Comparison of ENCODE assay signal across 1 cellular context in the genomic region with DNA sequence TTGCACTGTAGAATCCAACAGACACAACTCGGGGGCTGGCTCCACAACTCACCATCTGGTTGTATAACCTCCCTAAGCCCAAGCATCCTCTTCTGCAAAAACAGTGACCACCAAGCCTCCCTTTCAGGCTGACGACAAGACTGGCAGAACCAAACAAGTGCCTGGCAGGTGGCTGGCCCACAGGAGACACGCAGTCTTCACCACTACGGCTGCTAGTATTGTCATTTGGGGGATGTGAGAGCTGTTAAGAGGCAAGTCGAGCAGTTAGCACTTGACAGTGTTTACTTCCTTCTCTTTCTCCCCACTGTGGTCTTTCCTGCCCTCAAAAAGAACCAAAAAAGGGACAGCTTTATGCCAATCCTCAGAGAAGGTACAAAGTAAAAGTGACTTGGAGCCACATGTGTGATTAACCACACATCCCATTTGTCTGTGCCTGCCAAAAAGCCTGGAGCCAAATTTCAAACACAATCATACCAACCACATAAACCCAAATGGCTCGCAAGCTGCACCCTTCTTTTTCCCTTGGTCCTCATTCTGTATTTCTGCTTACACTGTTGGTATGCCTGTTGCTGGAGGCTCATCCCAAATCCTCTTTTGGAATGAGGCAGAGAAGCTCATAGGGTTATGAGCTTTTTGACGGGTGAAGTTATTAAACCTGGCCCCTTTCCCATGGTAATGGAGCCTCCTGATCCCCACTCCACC.
TF ChIP-seq lines count a peak whose summit lies in the region.

No MANE protein-coding gene starts in this region.

TF ChIP-seq in GM12878, 131 proteins besides CTCF, POLR2A, EP300 and RAD21:
- TF ChIP-seq POLR2AphosphoS2 (IDR thresholded peaks at IDR 0.05; ENCODE audit: low read depth, low read length) (no peak), WRNIP1 (IDR thresholded peaks at IDR 0.05; ENCODE audit: borderline replicate concordance, low read depth, low read length) (no peak), HDAC6 (IDR thresholded peaks at IDR 0.05; ENCODE audit: unreplicated experiment) (no peak), CBX3 (IDR thresholded peaks at IDR 0.05; ENCODE audit: borderline replicate concordance, low read depth) (no peak), IRF4 (IDR thresholded peaks at IDR 0.05; ENCODE audit: low read depth, low read length) (no peak), IKZF2 (IDR thresholded peaks at IDR 0.05) (no peak), ZSCAN29 (IDR thresholded peaks at IDR 0.05) (no peak), NR2C1 (IDR thresholded peaks at IDR 0.05) (no peak), SIX5 (IDR thresholded peaks at IDR 0.05; ENCODE audit: low read depth, low read length, severe bottlenecking) (no peak), POU2F2 (IDR thresholded peaks at IDR 0.05; ENCODE audit: borderline replicate concordance, low read depth, low read length) (no peak), ZNF24 (IDR thresholded peaks at IDR 0.05) (no peak), YBX1 (IDR thresholded peaks at IDR 0.05) (no peak)
TF ChIP-seq in GM12878: peak in this region for 0.
